In the genomic region with DNA sequence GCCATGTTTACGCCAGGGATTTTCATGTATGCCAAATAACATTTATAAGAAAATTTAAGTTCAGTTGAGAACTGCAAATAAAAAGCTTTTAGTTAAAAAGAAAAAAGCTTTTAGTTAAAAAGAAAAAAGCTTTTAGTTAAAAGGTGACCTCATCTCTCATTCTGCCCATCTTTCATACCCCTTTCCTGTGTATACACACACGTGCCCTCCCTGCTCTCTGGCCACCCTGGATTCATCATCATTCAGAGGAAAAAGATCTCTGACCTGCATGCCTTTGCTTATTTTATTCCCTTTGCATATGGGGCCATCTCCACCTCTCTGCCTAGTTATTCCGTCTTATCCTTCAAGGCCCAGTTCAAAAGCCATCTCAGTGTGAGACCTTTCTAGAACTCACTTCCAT, we compare ENCODE assay signal across 1 cellular context.
TF ChIP-seq lines count a peak whose summit lies in the region.

No MANE protein-coding gene starts in this region.

TF ChIP-seq in endothelial cell of umbilical vein, 7 proteins besides CTCF, POLR2A, EP300 and RAD21:
- TF ChIP-seq POLR2AphosphoS5 (IDR thresholded peaks at IDR 0.05; ENCODE audit: insufficient read depth, low read depth, low read length) = no peak
- TF ChIP-seq, protein P1, sequence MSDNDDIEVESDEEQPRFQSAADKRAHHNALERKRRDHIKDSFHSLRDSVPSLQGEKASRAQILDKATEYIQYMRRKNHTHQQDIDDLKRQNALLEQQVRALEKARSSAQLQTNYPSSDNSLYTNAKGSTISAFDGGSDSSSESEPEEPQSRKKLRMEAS (IDR thresholded peaks at IDR 0.05; ENCODE audit: insufficient read depth, insufficient read length) = peak; percentile 53
- TF ChIP-seq JUN (IDR thresholded peaks at IDR 0.05; ENCODE audit: borderline replicate concordance, insufficient read depth, insufficient read length, low read depth) = peak; percentile 56
- TF ChIP-seq GATA2 (IDR thresholded peaks at IDR 0.05; ENCODE audit: insufficient read depth, insufficient read length, low read depth, low read length) = no peak
- TF ChIP-seq MYC (IDR thresholded peaks at IDR 0.05; ENCODE audit: low read depth, low read length) = no peak
